ENCODE assay signal across 22 cellular contexts in the genomic region with DNA sequence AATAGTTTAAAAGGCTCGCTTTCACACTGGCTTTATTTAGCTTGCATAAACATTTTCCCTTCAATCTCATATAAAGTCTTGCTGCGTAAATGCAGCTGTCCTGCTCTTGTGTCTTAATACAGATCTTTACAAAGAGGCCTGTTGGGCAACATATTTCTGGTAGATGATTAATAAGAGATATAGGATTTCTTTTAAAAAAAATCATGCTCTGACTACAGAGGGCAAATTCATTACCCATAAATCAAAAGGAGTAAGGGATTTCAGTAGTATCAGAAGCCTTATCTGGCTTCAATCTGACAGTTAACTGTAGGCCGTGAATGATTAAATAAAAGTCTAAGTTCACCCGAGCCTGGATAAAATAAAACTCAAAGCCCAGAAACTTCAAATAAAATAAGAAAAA.
DNase-seq lines count a peak whose midpoint lies in the region; ATAC-seq, FAIRE-seq and TF ChIP-seq lines count a peak whose summit lies in the region.
"Had no signal": no experiment of that assay in that cellular context is flagged by ENCODE, and none has a peak within 500 bp of the region (broad histone marks: within the 10 kb centered on the region; RNA-seq: fewer than 3 reads in every experiment).

No MANE protein-coding gene starts in this region.

- CTCF ChIA-PET in SK-N-SH (lab: Yijun Ruan, JAX), result no interaction called here
- CTCF ChIA-PET in WTC11 (lab: Charles Lee), result no interaction called here

- H3K4me3 Mint-ChIP-seq in WTC11, result no peak overlapping the region

- no peak overlapping the region for H2BK12ac ChIP-seq in neuronal stem cell (ENCODE audit: low read length)

- no peak for DNase-seq in SK-N-SH
- DNase-seq in amniotic epithelial cell (ENCODE audit: low read depth), result peak; percentile 11
- DNase-seq in left kidney (ENCODE audit: low read depth, low spot score), result peak; percentile 34
- DNase-seq in small intestine, result peak; percentile 61
- no peak for DNase-seq in WTC11 (ENCODE audit: low spot score)
- DNase-seq in cerebellum (ENCODE audit: low spot score), result no peak
- DNase-seq in neuronal stem cell (ENCODE audit: low spot score), result no peak
- DNase-seq: AML-193, DMS 273 treated with DMSO at 0.1 percent for 48 hours, KBM-7, NCI-H1105 treated with DMSO at 0.1 percent for 48 hours, NCI-H1694 treated with DMSO at 0.1 percent for 48 hours, NCI-H510A, NCI-H82, PC-3, RPMI8226, SHP77 treated with DMSO at 0.1 percent for 48 hours had no signal

- H3K36me3 ChIP-seq in SK-N-SH (replicated peaks in 1 of 2; ENCODE audit: control insufficient read depth in 1 of 2, insufficient read depth in 2 of 2, low read length in 1 of 2) (no peaks in the 10 kb centered on the region), small intestine (ENCODE audit: control insufficient read depth in 2 of 2, insufficient read depth in 2 of 2, low read length in 2 of 2) (no peaks in the 10 kb centered on the region), neuronal stem cell (replicated peaks in 1 of 2; ENCODE audit: control insufficient read depth in 2 of 2, insufficient read depth in 2 of 2, low read length in 2 of 2) (no peaks in the 10 kb centered on the region)
- H3K36me3 ChIP-seq: HAP-1 had no signal

- no peak overlapping the region for H3K4ac ChIP-seq in neuronal stem cell (ENCODE audit: low read length)

- TF ChIP-seq CTCF in SK-N-SH (IDR thresholded peaks at IDR 0.05) (no peak), WTC11 (IDR thresholded peaks at IDR 0.05) (no peak)

- no peak overlapping the region for H4K91ac ChIP-seq in neuronal stem cell (ENCODE audit: low read depth, low read length, poor library complexity)

- H2AK5ac ChIP-seq in neuronal stem cell (ENCODE audit: low read depth, low read length), result no peak overlapping the region

- H3K9me3 Mint-ChIP-seq in WTC11, result no peaks in the 10 kb centered on the region

- no peak overlapping the region for H4K8ac ChIP-seq in neuronal stem cell (ENCODE audit: low read depth, low read length)

- no peak for FAIRE-seq in small intestine (lab: Jason Lieb, UNC)
- FAIRE-seq: G401.6 had no signal

- ATAC-seq in SK-N-SH treated with all-trans-retinoic acid at 6 μM for 48 hours, result no peak; the same call in 2 of the 3 replicates
- ATAC-seq in WTC11, result no peak
- ATAC-seq: PC-3 had no signal

- H3K27me3 ChIP-seq in SK-N-SH (ENCODE audit: insufficient read depth), result no peaks in the 10 kb centered on the region
- no peaks in the 10 kb centered on the region for H3K27me3 ChIP-seq in small intestine (ENCODE audit: control insufficient read depth in 2 of 2, insufficient read depth in 2 of 2, low read length in 2 of 2)
- H3K27me3 ChIP-seq in neuronal stem cell (ENCODE audit: control insufficient read depth in 3 of 3, insufficient read depth in 3 of 3, low read depth in 1 of 3, low read length in 3 of 3), result no peaks in the 10 kb centered on the region

- H3K18ac ChIP-seq in neuronal stem cell (ENCODE audit: low read length), result no peak overlapping the region

- no peak for TF ChIP-seq RAD21 in SK-N-SH (IDR thresholded peaks at IDR 0.05; ENCODE audit: low read length)

- no peak overlapping the region; the same call in 1 of the 2 replicates for H2AFZ ChIP-seq in SK-N-SH (ENCODE audit: low read depth)
- H2AFZ ChIP-seq in neuronal stem cell (ENCODE audit: low read length), result no peak overlapping the region

- POLR2A ChIA-PET in SK-N-SH (lab: Yijun Ruan, JAX) (no interaction called here), WTC11 (lab: Charles Lee) (no interaction called here)

- H3K27ac Mint-ChIP-seq in WTC11, result no peak overlapping the region

- H2BK120ac ChIP-seq in neuronal stem cell (ENCODE audit: low read depth, low read length), result no peak overlapping the region

- H3K4me3 ChIP-seq in SK-N-SH (ENCODE audit: low read depth in 2 of 2, low read length in 1 of 2), result no peak overlapping the region
- no peak overlapping the region for H3K4me3 ChIP-seq in small intestine (ENCODE audit: low read depth in 1 of 2, low read length in 2 of 2)
- H3K4me3 ChIP-seq in neuronal stem cell (ENCODE audit: low read length in 2 of 2), result no peak overlapping the region
- H3K4me3 ChIP-seq: HAP-1 had no signal

- H3K9me3 ChIP-seq in SK-N-SH (no peaks in the 10 kb centered on the region), small intestine (ENCODE audit: control insufficient read depth, low read depth) (no peaks in the 10 kb centered on the region), neuronal stem cell (replicated peaks in 1 of 2; ENCODE audit: control insufficient read depth in 2 of 2, insufficient read depth in 1 of 2, low read depth in 1 of 2, low read length in 2 of 2) (no peaks in the 10 kb centered on the region)
- H3K9me3 ChIP-seq: HAP-1 had no signal

- H3K27me3 Mint-ChIP-seq in WTC11 (ENCODE audit: low read depth), result no peaks in the 10 kb centered on the region

- no peak overlapping the region for H3K14ac ChIP-seq in neuronal stem cell (ENCODE audit: low read length)

- H3K4me2 ChIP-seq in SK-N-SH, result no peak overlapping the region
- no peak overlapping the region for H3K4me2 ChIP-seq in neuronal stem cell (ENCODE audit: insufficient read depth, low read length, poor library complexity, severe bottlenecking)

- H3K27ac ChIP-seq in SK-N-SH (ENCODE audit: low read depth in 2 of 2, low read length in 1 of 2) (no peak overlapping the region), small intestine (ENCODE audit: low read depth in 1 of 2, low read length in 1 of 2) (no peak overlapping the region), neuronal stem cell (replicated peaks; ENCODE audit: low read length) (no peak overlapping the region)
- H3K27ac ChIP-seq: 22Rv1, C4-2B had no signal

- TF ChIP-seq EP300 in SK-N-SH (IDR thresholded peaks at IDR 0.05; ENCODE audit: borderline replicate concordance in 1 of 2, low read depth in 1 of 2, low read length in 1 of 2), result no peak

- H3K79me2 ChIP-seq in SK-N-SH (ENCODE audit: insufficient read depth), result no peaks in the 10 kb centered on the region

- H3K79me1 ChIP-seq in neuronal stem cell (ENCODE audit: low read depth, low read length), result no peaks in the 10 kb centered on the region

- peaks cover 31% of the 10 kb centered on the region for H3K4me1 Mint-ChIP-seq in WTC11

- H3K23ac ChIP-seq in neuronal stem cell (ENCODE audit: low read depth, low read length, poor library complexity), result no peak overlapping the region

- H2BK5ac ChIP-seq in neuronal stem cell (ENCODE audit: low read length), result no peak overlapping the region

- H3K9ac ChIP-seq in SK-N-SH (no peak overlapping the region), neuronal stem cell (ENCODE audit: low read depth, low read length, poor library complexity) (no peak overlapping the region)

- H3K36me3 Mint-ChIP-seq in WTC11, result no peaks in the 10 kb centered on the region

- H3K9me2 ChIP-seq in SK-N-SH, result no peaks in the 10 kb centered on the region

- H3F3A ChIP-seq in SK-N-SH (replicated peaks; ENCODE audit: insufficient read depth), result no peaks in the 10 kb centered on the region

- peaks cover 0 to 1% of the 10 kb centered on the region in 2 experiments; a peak in 2 of 4 replicates for H3K4me1 ChIP-seq in SK-N-SH (ENCODE audit: control insufficient read depth in 1 of 2, insufficient read depth in 2 of 2, low read depth in 1 of 2, low read length in 1 of 2)
- H3K4me1 ChIP-seq in small intestine (ENCODE audit: control insufficient read depth in 2 of 2, insufficient read depth in 1 of 2, low read depth in 1 of 2, low read length in 1 of 2), result no peaks in the 10 kb centered on the region
- no peaks in the 10 kb centered on the region for H3K4me1 ChIP-seq in neuronal stem cell (ENCODE audit: control insufficient read depth in 2 of 2, insufficient read depth in 1 of 2, low read depth in 1 of 2, low read length in 2 of 2)

- H2BK15ac ChIP-seq in neuronal stem cell (ENCODE audit: low read length), result no peak overlapping the region

- 31% methylated on average over 4 of the region's 4 CpGs for WGBS in SK-N-SH (ENCODE audit: low lambda C conversion rate)
- WGBS in small intestine, 3 donors, result 12 to 50% (median 28%) methylated on average over 4 of the region's 4 CpGs
- no CpG with 5 or more reads among the region's 4 CpGs for WGBS in neuronal stem cell (ENCODE audit: extremely low coverage in 2 of 2, insufficient read length in 2 of 2, insufficient replicate concordance in 1 of 2), 2 donors

- H4K20me1 ChIP-seq in SK-N-SH (ENCODE audit: insufficient read depth), result no peaks in the 10 kb centered on the region

TF ChIP-seq in SK-N-SH, 30 proteins besides CTCF, POLR2A, EP300 and RAD21 (continues in another document):
- TF ChIP-seq CHD2 (IDR thresholded peaks at IDR 0.05; ENCODE audit: low read length, partially characterized antibody), result no peak
- TF ChIP-seq MAX (IDR thresholded peaks at IDR 0.05; ENCODE audit: low read depth), result no peak
- no peak for TF ChIP-seq NRF1 (IDR thresholded peaks at IDR 0.05; ENCODE audit: low read depth, low read length)
- no peak for TF ChIP-seq RXRA (IDR thresholded peaks at IDR 0.05; ENCODE audit: borderline replicate concordance, low read depth)
- no peak for TF ChIP-seq FOSL2 (IDR thresholded peaks at IDR 0.05; ENCODE audit: borderline replicate concordance, low read depth)
- TF ChIP-seq POLR2AphosphoS5 (IDR thresholded peaks at IDR 0.05; ENCODE audit: low read depth, low read length), result no peak
- no peak for TF ChIP-seq JUND (IDR thresholded peaks at IDR 0.05)
- no peak for TF ChIP-seq NFIC (IDR thresholded peaks at IDR 0.05; ENCODE audit: borderline replicate concordance)

TF ChIP-seq in WTC11, 78 proteins besides CTCF, POLR2A, EP300 and RAD21 (continues in another document):
- TF ChIP-seq, protein P1, sequence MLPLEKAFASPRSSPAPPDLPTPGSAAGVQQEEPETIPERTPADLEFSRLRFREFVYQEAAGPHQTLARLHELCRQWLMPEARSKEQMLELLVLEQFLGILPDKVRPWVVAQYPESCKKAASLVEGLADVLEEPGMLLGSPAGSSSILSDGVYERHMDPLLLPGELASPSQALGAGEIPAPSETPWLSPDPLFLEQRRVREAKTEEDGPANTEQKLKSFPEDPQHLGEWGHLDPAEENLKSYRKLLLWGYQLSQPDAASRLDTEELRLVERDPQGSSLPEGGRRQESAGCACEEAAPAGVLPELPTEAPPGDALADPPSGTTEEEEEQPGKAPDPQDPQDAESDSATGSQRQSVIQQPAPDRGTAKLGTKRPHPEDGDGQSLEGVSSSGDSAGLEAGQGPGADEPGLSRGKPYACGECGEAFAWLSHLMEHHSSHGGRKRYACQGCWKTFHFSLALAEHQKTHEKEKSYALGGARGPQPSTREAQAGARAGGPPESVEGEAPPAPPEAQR (CRISPR knock-in tag; IDR thresholded peaks at IDR 0.05), result no peak
- TF ChIP-seq NR1H2 (CRISPR knock-in tag; IDR thresholded peaks at IDR 0.05), result no peak
- TF ChIP-seq IRF1 (CRISPR knock-in tag; IDR thresholded peaks at IDR 0.05), result no peak
- TF ChIP-seq HMGA2 (CRISPR knock-in tag; IDR thresholded peaks at IDR 0.05), result no peak
- TF ChIP-seq TEAD4 (CRISPR knock-in tag; IDR thresholded peaks at IDR 0.05), result no peak
- TF ChIP-seq IRF2 (CRISPR knock-in tag; IDR thresholded peaks at IDR 0.05; ENCODE audit: borderline replicate concordance, low read depth), result no peak

Comparison
In these comparisons a context has a peak if more than half of its experiments do, and no peak if none do; other contexts are left out.
1. DNase-seq: peak in amniotic epithelial cell (single experiment), left kidney (single experiment) and small intestine (single experiment); none in SK-N-SH (single experiment), WTC11 (single experiment), cerebellum (single experiment) and neuronal stem cell (single experiment).